Comparison of ENCODE assay signal across 27 cellular contexts in the genomic region with DNA sequence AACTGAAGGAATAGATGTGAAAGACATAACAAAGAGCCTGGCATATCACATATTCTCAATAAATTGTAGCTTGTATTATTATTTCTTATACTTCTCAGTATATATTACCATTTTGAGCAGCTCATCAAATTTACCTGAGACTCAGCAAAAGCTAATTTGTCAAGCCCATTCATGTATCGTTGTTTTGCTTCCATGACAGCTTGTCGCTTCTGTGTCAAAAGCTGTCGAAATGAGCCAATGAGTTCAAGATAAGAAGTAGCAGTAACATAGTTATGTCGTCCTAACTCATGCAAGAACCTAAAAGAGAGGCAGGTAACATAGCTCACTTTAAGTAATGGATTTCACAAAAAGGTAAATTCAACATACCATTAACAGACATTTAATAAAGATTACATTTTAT.
DNase-seq lines count a peak whose midpoint lies in the region; TF ChIP-seq lines count a peak whose summit lies in the region.
"Had no signal": no experiment of that assay in that cellular context is flagged by ENCODE, and none has a peak within 500 bp of the region (broad histone marks: within the 10 kb centered on the region; RNA-seq: fewer than 3 reads in every experiment).

No MANE protein-coding gene starts in this region.

- no peak overlapping the region for H3K9ac ChIP-seq in neural cell (ENCODE audit: low read length)
- H3K9ac ChIP-seq: BLaER1; BLaER1 treated with 17β-estradiol and CSF1 and Interleukin-3, amounts not matched to agents 10 nM and 100 nM had no signal

- H3K27me3 ChIP-seq in neural cell (ENCODE audit: insufficient read depth, low read depth, low read length), result no peaks in the 10 kb centered on the region
- H3K27me3 ChIP-seq: BE2C; BLaER1; BLaER1 treated with 17β-estradiol and CSF1 and Interleukin-3, amounts not matched to agents 10 nM and 100 nM had no signal

- no peaks in the 10 kb centered on the region for H3K36me3 ChIP-seq in neural cell (ENCODE audit: insufficient read depth, low read length)
- H3K36me3 ChIP-seq: BE2C; BLaER1; BLaER1 treated with 17β-estradiol and CSF1 and Interleukin-3, amounts not matched to agents 10 nM and 100 nM had no signal

- TF ChIP-seq CTCF in neural cell (IDR thresholded peaks at IDR 0.05; ENCODE audit: poor library complexity, severe bottlenecking), result no peak

- TF ChIP-seq EP300 in neural cell (conservative IDR thresholded peaks at IDR 0.05; ENCODE audit: poor library complexity, severe bottlenecking), result peak; percentile 85

- H3K27ac ChIP-seq in neural cell (ENCODE audit: low read length), result no peak overlapping the region
- H3K27ac ChIP-seq: 22Rv1; A549; BLaER1; BLaER1 treated with 17β-estradiol and CSF1 and Interleukin-3, amounts not matched to agents 10 nM and 100 nM; C4-2B had no signal

- H3K9me2 ChIP-seq in neural cell (ENCODE audit: insufficient read depth, low read length), result no peaks in the 10 kb centered on the region

- H2AFZ ChIP-seq in neural cell (ENCODE audit: low read depth, low read length), result no peak overlapping the region

- H3K4me3 ChIP-seq in neural cell (ENCODE audit: low read length), result no peak overlapping the region
- H3K4me3 ChIP-seq: A549; BLaER1; BLaER1 treated with 17β-estradiol and CSF1 and Interleukin-3, amounts not matched to agents 10 nM and 100 nM had no signal

- H4K20me1 ChIP-seq in neural cell (ENCODE audit: insufficient read depth), result no peaks in the 10 kb centered on the region
- H4K20me1 ChIP-seq: BLaER1; BLaER1 treated with 17β-estradiol and CSF1 and Interleukin-3, amounts not matched to agents 10 nM and 100 nM had no signal

- no peaks in the 10 kb centered on the region for H3K79me2 ChIP-seq in neural cell (replicated peaks; ENCODE audit: insufficient read depth, low read length)

- H3K4me2 ChIP-seq in neural cell (ENCODE audit: low read length), result no peak overlapping the region
- H3K4me2 ChIP-seq: A549; BLaER1; BLaER1 treated with 17β-estradiol and CSF1 and Interleukin-3, amounts not matched to agents 10 nM and 100 nM had no signal

- TF ChIP-seq RAD21 in neural cell (conservative IDR thresholded peaks at IDR 0.05), result no peak

- no peak for DNase-seq in NCI-H2107 (lab: John Stamatoyannopoulos, UW)
- DNase-seq: 8988T; ACHN; AML-193; BE2C; C1 segment of cervical spinal cord; Caco-2; Calu3; CD4-positive, alpha-beta memory T cell; CD4-positive, alpha-beta T cell; CD4-positive, CD25-positive, alpha-beta regulatory T cell; CD8-positive, alpha-beta memory T cell; CD8-positive, alpha-beta T cell; COR-L47; DMS 273 treated with DMSO at 0.1 percent for 48 hours; DMS153; DMS53; DMS79; DMS79 treated with DMSO at 0.1 percent for 48 hours; DND-41; EL had no signal

- no peaks in the 10 kb centered on the region for H3F3A ChIP-seq in neural cell (ENCODE audit: insufficient read depth, low read length, poor library complexity, severe bottlenecking)

- no peaks in the 10 kb centered on the region for H3K9me3 ChIP-seq in neural cell (ENCODE audit: low read length)
- H3K9me3 ChIP-seq: A549, BE2C, BLaER1, Caco-2 had no signal

TF ChIP-seq in neural cell, 6 proteins besides CTCF, POLR2A, EP300 and RAD21:
- TF ChIP-seq SMC3 (conservative IDR thresholded peaks at IDR 0.05; ENCODE audit: poor library complexity) (no peak), MXI1 (conservative IDR thresholded peaks at IDR 0.05; ENCODE audit: poor library complexity, severe bottlenecking) (no peak), POLR2AphosphoS5 (IDR thresholded peaks at IDR 0.05) (peak; percentile 54), REST (IDR thresholded peaks at IDR 0.05; ENCODE audit: borderline replicate concordance) (no peak), TAF1 (IDR thresholded peaks at IDR 0.05; ENCODE audit: low read depth) (no peak), EZH2 (IDR thresholded peaks at IDR 0.05; ENCODE audit: borderline replicate concordance, insufficient read depth, low read length, poor library complexity, severe bottlenecking) (no peak)
TF ChIP-seq in neural cell: peak in this region for 1.
